In genomic region chr7:127618042-127618441, GRCh38 we compare ENCODE assay signal across 20 cellular contexts. TPM values are rescaled to one million over a fixed set of nuclear protein-coding genes. Genes with fewer than 3 reads are reported as not detected.
DNase-seq lines count a peak whose midpoint lies in the region; ATAC-seq and TF ChIP-seq lines count a peak whose summit lies in the region.
"Had no signal": no experiment of that assay in that cellular context is flagged by ENCODE, and none has a peak within 500 bp of the region (broad histone marks: within the 10 kb centered on the region; RNA-seq: fewer than 3 reads in every experiment).

Gene PAX4 (minus strand): TSS chr7:127618142. CDS start chr7:127615928, 2,214 bp downstream.

- no peaks in the 10 kb centered on the region for H3K79me1 ChIP-seq in neuronal stem cell (ENCODE audit: low read depth, low read length)

- TF ChIP-seq CTCF in WTC11 (IDR thresholded peaks at IDR 0.05) = no peak
- no peak for TF ChIP-seq CTCF in type B pancreatic cell (conservative IDR thresholded peaks at IDR 0.05)
- TF ChIP-seq CTCF in ascending aorta (IDR thresholded peaks at IDR 0.05) = no peak

- H2AK5ac ChIP-seq in neuronal stem cell (ENCODE audit: low read depth, low read length) = no peak within 1 kb of the TSS

- intact Hi-C loops in ascending aorta (cut with DNase I) = no loop called here

- H3K27ac ChIP-seq in neuronal stem cell (replicated peaks; ENCODE audit: low read length) (no peak within 1 kb of the TSS), ascending aorta (no peak within 1 kb of the TSS)
- no peak within 1 kb of the TSS for H3K27ac ChIP-seq in CD8-positive, alpha-beta memory T cell (ENCODE audit: low read depth, low read length)
- H3K27ac ChIP-seq: GM23248 had no signal

- ATAC-seq in WTC11 = no peak

- H2AFZ ChIP-seq in neuronal stem cell (ENCODE audit: low read length) = no peak within 1 kb of the TSS
- H2AFZ ChIP-seq: GM23248 had no signal

- peak within 1 kb of the TSS; percentile 9 for H2BK15ac ChIP-seq in neuronal stem cell (ENCODE audit: low read length)

- H3K27me3 Mint-ChIP-seq in WTC11 (ENCODE audit: low read depth) (peaks cover 92% of the 10 kb centered on the region), type B pancreatic cell (peaks cover 94% of the 10 kb centered on the region)
- peaks cover 22 to 77% of the 10 kb centered on the region in 2 donors for H3K27me3 Mint-ChIP-seq in CD8-positive, alpha-beta memory T cell

- H4K8ac ChIP-seq in neuronal stem cell (ENCODE audit: low read depth, low read length) = no peak within 1 kb of the TSS

- no CpG with 5 or more reads among the region's 2 CpGs for WGBS in neuronal stem cell (ENCODE audit: extremely low coverage in 2 of 2, insufficient read length in 2 of 2, insufficient replicate concordance in 1 of 2), 2 donors

- H3K4ac ChIP-seq in neuronal stem cell (ENCODE audit: low read length) = no peak within 1 kb of the TSS

- peaks cover 2 to 78% (median 21%) of the 10 kb centered on the region in 3 experiments for H3K27me3 ChIP-seq in neuronal stem cell (ENCODE audit: control insufficient read depth in 3 of 3, insufficient read depth in 3 of 3, low read depth in 1 of 3, low read length in 3 of 3)
- H3K27me3 ChIP-seq in ascending aorta = no peaks in the 10 kb centered on the region
- peaks cover 4% of the 10 kb centered on the region for H3K27me3 ChIP-seq in CD8-positive, alpha-beta memory T cell (ENCODE audit: insufficient read depth, low read length, poor library complexity, severe bottlenecking)

- H3K4me1 Mint-ChIP-seq in WTC11 (peaks cover 17% of the 10 kb centered on the region), type B pancreatic cell (ENCODE audit: unreplicated experiment) (peaks cover 7% of the 10 kb centered on the region)
- peaks cover 3 to 7% (median 6%) of the 10 kb centered on the region in 3 donors for H3K4me1 Mint-ChIP-seq in CD8-positive, alpha-beta memory T cell

- H3K9me3 ChIP-seq in neuronal stem cell (replicated peaks in 1 of 2; ENCODE audit: control insufficient read depth in 2 of 2, insufficient read depth in 1 of 2, low read depth in 1 of 2, low read length in 2 of 2) (no peaks in the 10 kb centered on the region), ascending aorta (no peaks in the 10 kb centered on the region)
- no peaks in the 10 kb centered on the region for H3K9me3 ChIP-seq in CD8-positive, alpha-beta memory T cell (ENCODE audit: low read length)

- H3K9me3 Mint-ChIP-seq in WTC11 (no peaks in the 10 kb centered on the region), type B pancreatic cell (no peaks in the 10 kb centered on the region)
- H3K9me3 Mint-ChIP-seq in CD8-positive, alpha-beta memory T cell = no peaks in the 10 kb centered on the region

- H3K36me3 ChIP-seq in neuronal stem cell (replicated peaks in 1 of 2; ENCODE audit: control insufficient read depth in 2 of 2, insufficient read depth in 2 of 2, low read length in 2 of 2) = no peaks in the 10 kb centered on the region
- H3K36me3 ChIP-seq in ascending aorta = no peaks in the 10 kb centered on the region
- no peaks in the 10 kb centered on the region for H3K36me3 ChIP-seq in CD8-positive, alpha-beta memory T cell (ENCODE audit: insufficient read depth, low read length)

- no peaks in the 10 kb centered on the region for H3K36me3 Mint-ChIP-seq in WTC11
- no peaks in the 10 kb centered on the region for H3K36me3 Mint-ChIP-seq in type B pancreatic cell
- H3K36me3 Mint-ChIP-seq in CD8-positive, alpha-beta memory T cell = no peaks in the 10 kb centered on the region
- H3K36me3 Mint-ChIP-seq: CD4-positive, alpha-beta memory T cell had no signal

- H3K14ac ChIP-seq in neuronal stem cell (ENCODE audit: low read length) = peak within 1 kb of the TSS; percentile 9

- H3K4me2 ChIP-seq in neuronal stem cell (ENCODE audit: insufficient read depth, low read length, poor library complexity, severe bottlenecking) = no peak within 1 kb of the TSS

- peak within 1 kb of the TSS; percentile 61 for H3K18ac ChIP-seq in neuronal stem cell (ENCODE audit: low read length)

- peak within 1 kb of the TSS; percentile 28; the same call in 1 of the 2 replicates for H3K4me3 Mint-ChIP-seq in WTC11
- peak within 1 kb of the TSS; percentile 5 for H3K4me3 Mint-ChIP-seq in type B pancreatic cell
- peak within 1 kb of the TSS in 1 of 7 donors; percentile 45 for H3K4me3 Mint-ChIP-seq in CD8-positive, alpha-beta memory T cell
- H3K4me3 Mint-ChIP-seq: CD4-positive, alpha-beta memory T cell had no signal

- peaks cover 0 to 2% of the 10 kb centered on the region in 2 donors for H3K4me1 ChIP-seq in neuronal stem cell (ENCODE audit: control insufficient read depth in 2 of 2, insufficient read depth in 1 of 2, low read depth in 1 of 2, low read length in 2 of 2)
- no peaks in the 10 kb centered on the region for H3K4me1 ChIP-seq in ascending aorta
- H3K4me1 ChIP-seq in CD8-positive, alpha-beta memory T cell (ENCODE audit: insufficient read depth, low read length) = no peaks in the 10 kb centered on the region

- H2BK120ac ChIP-seq in neuronal stem cell (ENCODE audit: low read depth, low read length) = no peak within 1 kb of the TSS

- no peak within 1 kb of the TSS for H4K91ac ChIP-seq in neuronal stem cell (ENCODE audit: low read depth, low read length, poor library complexity)

- no peak within 1 kb of the TSS for H3K23ac ChIP-seq in neuronal stem cell (ENCODE audit: low read depth, low read length, poor library complexity)

- H3K4me3 ChIP-seq in neuronal stem cell (ENCODE audit: low read length in 2 of 2) (no peak within 1 kb of the TSS), ascending aorta (no peak within 1 kb of the TSS)
- no peak within 1 kb of the TSS for H3K4me3 ChIP-seq in CD8-positive, alpha-beta memory T cell (ENCODE audit: low read length)
- H3K4me3 ChIP-seq: GM12878, GM23248 had no signal

- CTCF ChIA-PET in WTC11 (lab: Charles Lee) = interaction anchor here (2.2 to 4.1 kb wide), 2 partner anchors 11 to 30 kb away, joined by 11 to 27 read pairs; partner anchors contain the start of gene ARF5
- CTCF ChIA-PET in CD8-positive, alpha-beta memory T cell (lab: Charles Lee) = no interaction called here

- POLR2A ChIA-PET in WTC11 (lab: Charles Lee) = no interaction called here
- POLR2A ChIA-PET in CD8-positive, alpha-beta memory T cell (lab: Charles Lee) = no interaction called here

- no peak within 1 kb of the TSS for H2BK5ac ChIP-seq in neuronal stem cell (ENCODE audit: low read length)

- no peak within 1 kb of the TSS for H3K9ac ChIP-seq in neuronal stem cell (ENCODE audit: low read depth, low read length, poor library complexity)
- H3K9ac ChIP-seq: GM23248 had no signal

- no peak for DNase-seq in WTC11 (ENCODE audit: low spot score)
- DNase-seq in neuronal stem cell (ENCODE audit: low spot score) = no peak
- no peak for DNase-seq in type B pancreatic cell (ENCODE audit: extremely low spot score, unreplicated experiment)
- DNase-seq in ascending aorta (ENCODE audit: low spot score in 2 of 2) = no peak
- no peak for DNase-seq in COLO668 (lab: John Stamatoyannopoulos, UW; ENCODE audit: unreplicated experiment)
- DNase-seq in CD8-positive, alpha-beta memory T cell = no peak
- DNase-seq: C1 segment of cervical spinal cord; CD4-positive, alpha-beta memory T cell; DMS 273 treated with DMSO at 0.1 percent for 48 hours; DMS79; EL; GDM1; GM23248; H7; HCEC 1CT had no signal

- no peak within 1 kb of the TSS for H2BK12ac ChIP-seq in neuronal stem cell (ENCODE audit: low read length)

- no peak within 1 kb of the TSS for H3K27ac Mint-ChIP-seq in WTC11
- H3K27ac Mint-ChIP-seq in type B pancreatic cell = no peak within 1 kb of the TSS
- no peak within 1 kb of the TSS for H3K27ac Mint-ChIP-seq in CD8-positive, alpha-beta memory T cell
- H3K27ac Mint-ChIP-seq: CD4-positive, alpha-beta memory T cell had no signal

TF ChIP-seq in WTC11, 78 proteins besides CTCF, POLR2A, EP300 and RAD21:
- TF ChIP-seq ZBTB21 (CRISPR knock-in tag; IDR thresholded peaks at IDR 0.05; ENCODE audit: borderline replicate concordance) = no peak
- no peak for TF ChIP-seq ATF2 (CRISPR knock-in tag; IDR thresholded peaks at IDR 0.05; ENCODE audit: borderline replicate concordance, low read depth)

RNA-seq across cellular contexts. Expression of gene PAX4, which starts in this region (rescaled TPM):
- total RNA-seq in WTC11 (2021) (not detected in 3 replicates), type B pancreatic cell (ENCODE audit: low replicate concordance) (3.4 and 14.9 TPM in 2 replicates), ascending aorta (not detected)
- not detected for polyA plus RNA-seq in neuronal stem cell (2013, experiment 1 of 2)
- 0.03 TPM for polyA plus RNA-seq in neuronal stem cell (2013, experiment 2 of 2)
- total RNA-seq in CD8-positive, alpha-beta memory T cell = not detected
- not detected for polyA plus RNA-seq in CD8-positive, alpha-beta memory T cell
- total RNA-seq: A172; A673; CD4-positive, alpha-beta memory T cell; GM12878; GM23248; H1 had no signal
- polyA plus RNA-seq: BJ; CD4-positive, alpha-beta memory T cell; GM23248 had no signal
